In genomic region chr1:187326554-187326953, GRCh38 we compare ENCODE assay signal across 33 cellular contexts.
"Had no signal": no experiment of that assay in that cellular context is flagged by ENCODE, and none has a peak within 500 bp of the region (broad histone marks: within the 10 kb centered on the region; RNA-seq: fewer than 3 reads in every experiment).

No MANE protein-coding gene starts in this region.

- DNase-seq: activated CD4-positive, alpha-beta T cell treated with anti-CD3 and anti-CD28 coated beads for 1 hour; activated CD4-positive, alpha-beta T cell treated with anti-CD3 and anti-CD28 coated beads, Interleukin-2, amount 10 ng/mL, durations not matched to agents 7 days and 5 days; activated CD4-positive, alpha-beta T cell treated with anti-CD3 and anti-CD28 coated beads, Interleukin-2, amount 50 U/mL, for 48 hours; activated CD4-positive, CD25-positive, alpha-beta regulatory T cell; activated CD8-positive, alpha-beta T cell treated with anti-CD3 and anti-CD28 coated beads, Interleukin-2, amount 10 ng/mL, durations not matched to agents 7 days and 5 days; activated gamma-delta T cell treated with Interleukin-2 at 50 U/mL for 16 hours; activated naive CD4-positive, alpha-beta T cell treated with anti-CD3 and anti-CD28 coated beads for 36 hours; activated T-cell treated with anti-CD3 and anti-CD28 coated beads, Interleukin-2, amount 50 U/mL, for 24 hours; adrenal gland; anterior cingulate cortex; caudate nucleus; cerebellar nuclear complex; Karpas-422; KBM-7; MG63; NCI-H1048; NCI-H1105 treated with DMSO at 0.1 percent for 48 hours; NCI-H1436; NCI-H1694; NCI-H1930; NCI-H2107; NCI-H2171 treated with DMSO at 0.1 percent for 48 hours; NCI-H2227 treated with DMSO at 0.1 percent for 48 hours; NCI-H446; NCI-H510A treated with DMSO at 0.1 percent for 48 hours; SHP77; SJCRH30; T1000; WERI-Rb-1 had no signal

- H3K4me3 ChIP-seq: adrenal gland, MG63, SJCRH30, SK-N-MC had no signal

- H3K27ac Mint-ChIP-seq: activated CD4-positive, alpha-beta T cell treated with anti-CD3 and anti-CD28 coated beads, Interleukin-2, amount 10 ng/mL, durations not matched to agents 7 days and 5 days; activated CD8-positive, alpha-beta T cell treated with anti-CD3 and anti-CD28 coated beads, Interleukin-2, amount 10 ng/mL, durations not matched to agents 7 days and 5 days; activated naive CD4-positive, alpha-beta T cell treated with anti-CD3 and anti-CD28 coated beads for 36 hours; activated naive CD4-positive, alpha-beta T cell treated with anti-CD3 and anti-CD28 coated beads, Interleukin-2, amount 50 U/mL, for 72 hours; activated T-cell treated with anti-CD3 and anti-CD28 coated beads, Interleukin-2, amount 50 U/mL, for 24 hours; brain had no signal

- H3K36me3 Mint-ChIP-seq: activated naive CD4-positive, alpha-beta T cell treated with anti-CD3 and anti-CD28 coated beads, Interleukin-2, amount 50 U/mL, for 72 hours; brain had no signal

- H3K27ac ChIP-seq: adrenal gland, SJCRH30, SK-N-MC, WERI-Rb-1 had no signal

- H3K9me3 ChIP-seq: adrenal gland, MG63, SJCRH30 had no signal

- H3K4me1 ChIP-seq: adrenal gland, SJCRH30 had no signal

- H3K27me3 ChIP-seq: adrenal gland, MG63, SJCRH30 had no signal

- H3K9me3 Mint-ChIP-seq: activated T-cell treated with anti-CD3 and anti-CD28 coated beads, Interleukin-2, amount 50 U/mL, for 24 hours; brain had no signal

- H3K4me1 Mint-ChIP-seq: activated CD4-positive, alpha-beta T cell treated with anti-CD3 and anti-CD28 coated beads, Interleukin-2, amount 10 ng/mL, durations not matched to agents 7 days and 5 days; brain had no signal

- H3K4me3 Mint-ChIP-seq: activated CD4-positive, alpha-beta T cell treated with anti-CD3 and anti-CD28 coated beads, Interleukin-2, amount 10 ng/mL, durations not matched to agents 7 days and 5 days; activated CD8-positive, alpha-beta T cell treated with anti-CD3 and anti-CD28 coated beads, Interleukin-2, amount 10 ng/mL, durations not matched to agents 7 days and 5 days; activated naive CD4-positive, alpha-beta T cell treated with anti-CD3 and anti-CD28 coated beads for 36 hours; activated T-cell treated with anti-CD3 and anti-CD28 coated beads, Interleukin-2, amount 50 U/mL, for 24 hours; brain had no signal

- H3K27me3 Mint-ChIP-seq: activated CD4-positive, alpha-beta T cell treated with anti-CD3 and anti-CD28 coated beads, Interleukin-2, amount 10 ng/mL, durations not matched to agents 7 days and 5 days; activated T-cell treated with anti-CD3 and anti-CD28 coated beads, Interleukin-2, amount 50 U/mL, for 24 hours; brain had no signal

- H3K36me3 ChIP-seq: adrenal gland, MG63, SJCRH30, WERI-Rb-1 had no signal

- ATAC-seq: activated CD8-positive, alpha-beta T cell treated with anti-CD3 and anti-CD28 coated beads, Interleukin-2, amount 10 ng/mL, durations not matched to agents 7 days and 5 days; Panc1 had no signal
